ENCODE assay signal across 23 cellular contexts in genomic region chr2:4424153-4424552, GRCh38.
DNase-seq lines count a peak whose midpoint lies in the region; ATAC-seq, FAIRE-seq and TF ChIP-seq lines count a peak whose summit lies in the region.
"Had no signal": no experiment of that assay in that cellular context is flagged by ENCODE, and none has a peak within 500 bp of the region (broad histone marks: within the 10 kb centered on the region; RNA-seq: fewer than 3 reads in every experiment).

No MANE protein-coding gene starts in this region.

- no peak for TF ChIP-seq POLR2A in A549 (IDR thresholded peaks at IDR 0.05; ENCODE audit: low read length)

- no peak overlapping the region for H3K4me3 ChIP-seq in A549
- H3K4me3 ChIP-seq: BLaER1 treated with 17β-estradiol and CSF1 and Interleukin-3, amounts not matched to agents 10 nM and 100 nM; GM23338 had no signal

- POLR2A ChIA-PET in A549 (lab: Yijun Ruan, JAX), result no interaction called here

- no peak overlapping the region for H3K4me2 ChIP-seq in A549
- H3K4me2 ChIP-seq: BLaER1 treated with 17β-estradiol and CSF1 and Interleukin-3, amounts not matched to agents 10 nM and 100 nM; GM23338 had no signal

- ATAC-seq in A549, result no peak
- ATAC-seq: GM23338, HCT116 had no signal

- 5% methylated on average over 6 of the region's 6 CpGs for WGBS in A549 (ENCODE audit: missing lambda C conversion rate)

- no peak for FAIRE-seq in A549 (lab: Jason Lieb, UNC)
- FAIRE-seq: A204.1, GM12891, GM18507 had no signal

- peaks cover 5% of the 10 kb centered on the region; the same call in 2 of the 3 replicates for H3K9me3 ChIP-seq in A549
- H3K9me3 ChIP-seq: BE2C had no signal

- H3K4me1 ChIP-seq in A549, result no peaks in the 10 kb centered on the region
- H3K4me1 ChIP-seq: BE2C had no signal

- TF ChIP-seq EP300 in A549 (IDR thresholded peaks at IDR 0.05), result no peak

- no peak for TF ChIP-seq RAD21 in A549 (conservative IDR thresholded peaks at IDR 0.05 in 1 of 2, IDR thresholded peaks at IDR 0.05 in 1 of 2)

- CTCF ChIA-PET in A549 (lab: Yijun Ruan, JAX), result no interaction called here

- no peak for TF ChIP-seq CTCF in A549 (IDR thresholded peaks at IDR 0.05)

- DNase-seq in NCI-H1417 (lab: John Stamatoyannopoulos, UW), result peak in 2 of 3 experiments; percentile 38 to 65
- no peak for DNase-seq in NCI-H1417 treated with DMSO at 0.1 percent for 48 hours (lab: John Stamatoyannopoulos, UW)
- DNase-seq in A549 (ENCODE audit: low read depth in 1 of 2, low spot score in 1 of 2), result no peak
- DNase-seq in NCI-H146 (lab: John Stamatoyannopoulos, UW), result peak; percentile 67
- DNase-seq in stimulated activated CD4-positive, alpha-beta T cell treated with anti-CD3 and anti-CD28 coated beads, Interleukin-1b, Interleukin-23, amount 100 ng/mL, for 48 hours, result no peak
- DNase-seq in hippocampal formation (lab: John Stamatoyannopoulos, UW), result no peak
- DNase-seq: ACHN; AML-193; BE2C; Calu3; CD4-positive, alpha-beta T cell; CD8-positive, alpha-beta memory T cell; DMS53; DMS79 treated with DMSO at 0.1 percent for 48 hours; GF-D8; H9 had no signal

- no peak overlapping the region for H3K27ac ChIP-seq in A549
- H3K27ac ChIP-seq: 22Rv1; BLaER1 treated with 17β-estradiol and CSF1 and Interleukin-3, amounts not matched to agents 10 nM and 100 nM had no signal

TF ChIP-seq in A549, 52 proteins besides CTCF, POLR2A, EP300 and RAD21:
- TF ChIP-seq ZNF302 (CRISPR knock-in tag; IDR thresholded peaks at IDR 0.05) (no peak), FOXS1 (CRISPR knock-in tag; IDR thresholded peaks at IDR 0.05) (no peak), CEBPB (IDR thresholded peaks at IDR 0.05) (no peak), MAFK (IDR thresholded peaks at IDR 0.05; ENCODE audit: partially characterized antibody) (peak; percentile 74), BHLHE40 (IDR thresholded peaks at IDR 0.05; ENCODE audit: low read depth, low read length) (no peak)
TF ChIP-seq in A549: peak in this region for 1.

Comparison
In these comparisons a context has a peak if more than half of its experiments do, and no peak if none do; other contexts are left out.
1. DNase-seq: peak in NCI-H1417 (2 of 3) and NCI-H146 (single experiment); none in NCI-H1417 treated with DMSO at 0.1 percent for 48 hours (single experiment), A549 (0 of 2), stimulated activated CD4-positive, alpha-beta T cell treated with anti-CD3 and anti-CD28 coated beads, Interleukin-1b, Interleukin-23, amount 100 ng/mL, for 48 hours (single experiment) and hippocampal formation (0 of 2).